16 cellular contexts compared by ENCODE assay signal in genomic region chr12:77599782-77600491, GRCh38.
DNase-seq lines count a peak whose midpoint lies in the region; ATAC-seq and TF ChIP-seq lines count a peak whose summit lies in the region.
"Had no signal": no experiment of that assay in that cellular context is flagged by ENCODE, and none has a peak within 500 bp of the region (broad histone marks: within the 10 kb centered on the region; RNA-seq: fewer than 3 reads in every experiment).

No MANE protein-coding gene starts in this region.

- peaks cover 11% of the 10 kb centered on the region for H3K4me1 Mint-ChIP-seq in progenitor cell of endocrine pancreas (ENCODE audit: low read depth)
- H3K4me1 Mint-ChIP-seq: CD4-positive, CD25-positive, alpha-beta regulatory T cell; T-cell had no signal

- H3K4me3 Mint-ChIP-seq in progenitor cell of endocrine pancreas (ENCODE audit: low read depth), result no peak overlapping the region
- H3K4me3 Mint-ChIP-seq: CD4-positive, CD25-positive, alpha-beta regulatory T cell; T-cell had no signal

- TF ChIP-seq CTCF in progenitor cell of endocrine pancreas (IDR thresholded peaks at IDR 0.05; ENCODE audit: unreplicated experiment), result no peak

- H3K27ac Mint-ChIP-seq in progenitor cell of endocrine pancreas, result peak overlapping the region; percentile 12
- H3K27ac Mint-ChIP-seq: CD4-positive, CD25-positive, alpha-beta regulatory T cell; T-cell had no signal

- H3K27me3 Mint-ChIP-seq in progenitor cell of endocrine pancreas, result no peaks in the 10 kb centered on the region
- H3K27me3 Mint-ChIP-seq: CD4-positive, CD25-positive, alpha-beta regulatory T cell; T-cell had no signal

- DNase-seq in progenitor cell of endocrine pancreas (ENCODE audit: low spot score, unreplicated experiment) (no peak), putamen (ENCODE audit: low spot score) (no peak), NCI-H2029 (lab: John Stamatoyannopoulos, UW) (no peak), amniotic stem cell (lab: John Stamatoyannopoulos, UW) (no peak)
- DNase-seq: activated CD4-positive, alpha-beta T cell treated with anti-CD3 and anti-CD28 coated beads, Interleukin-2, amount 50 U/mL, for 4 hours; activated gamma-delta T cell treated with Interleukin-2 at 50 U/mL for 16 hours; CD4-positive, CD25-positive, alpha-beta regulatory T cell; erythroblast; GF-D8; NCI-H2171; PC-3; stimulated activated CD4-positive, alpha-beta T cell treated with anti-CD3 and anti-CD28 coated beads, Interleukin-4, amount 100 ng/mL, for 1 hour; T-cell had no signal

- H3K9me3 Mint-ChIP-seq in progenitor cell of endocrine pancreas (ENCODE audit: low read depth), result no peaks in the 10 kb centered on the region

- ATAC-seq in GM19025 (IDR thresholded peaks at IDR 0.05; ENCODE audit: low read depth, unreplicated experiment) (peak; percentile 68), HG02623 (IDR thresholded peaks at IDR 0.05; ENCODE audit: unreplicated experiment) (peak; percentile 64), HG03432 (IDR thresholded peaks at IDR 0.05; ENCODE audit: unreplicated experiment) (peak; percentile 80)
- ATAC-seq: PC-3, T-cell had no signal

- no peaks in the 10 kb centered on the region for H3K36me3 Mint-ChIP-seq in progenitor cell of endocrine pancreas (ENCODE audit: insufficient read depth)
- H3K36me3 Mint-ChIP-seq: CD4-positive, CD25-positive, alpha-beta regulatory T cell; T-cell had no signal
